Comparison of ENCODE assay signal across 15 cellular contexts in the genomic region with DNA sequence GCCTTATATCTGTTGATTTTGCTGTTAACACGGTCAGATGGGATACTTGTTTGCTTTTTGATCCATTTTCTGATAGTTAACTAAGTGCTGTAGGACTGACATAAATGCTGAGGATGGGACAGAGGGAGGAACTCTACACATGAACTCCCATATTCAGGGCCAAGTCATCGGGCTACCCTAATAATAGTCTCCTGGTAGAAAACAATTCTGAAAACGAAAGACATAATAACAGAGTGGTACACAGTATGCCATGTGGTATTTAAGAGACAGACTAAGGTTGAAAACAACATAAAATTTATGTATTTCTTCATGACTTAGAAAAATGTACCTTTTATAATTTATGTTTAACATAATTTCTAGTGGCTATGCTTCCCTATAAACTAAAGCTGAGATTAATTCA. TPM values are rescaled to one million over a fixed set of nuclear protein-coding genes. Genes with fewer than 3 reads are reported as not detected.
"Had no signal": no experiment of that assay in that cellular context is flagged by ENCODE, and none has a peak within 500 bp of the region (broad histone marks: within the 10 kb centered on the region; RNA-seq: fewer than 3 reads in every experiment).

No MANE protein-coding gene starts in this region.

- DNase-seq: activated CD4-positive, alpha-beta T cell treated with anti-CD3 and anti-CD28 coated beads for 4 hours; activated CD8-positive, alpha-beta memory T cell treated with anti-CD3 and anti-CD28 coated beads, Interleukin-2, amount 50 U/mL, for 48 hours; activated CD8-positive, alpha-beta T cell treated with anti-CD3 and anti-CD28 coated beads, Interleukin-2, amount 10 ng/mL, durations not matched to agents 7 days and 5 days; activated naive CD8-positive, alpha-beta T cell treated with anti-CD3 and anti-CD28 coated beads, Interleukin-2, amount 10 ng/mL, durations not matched to agents 7 days and 5 days; anterior cingulate cortex; effector CD4-positive, alpha-beta T cell; immature natural killer cell; left colon; stimulated activated CD4-positive, alpha-beta T cell treated with anti-CD3 and anti-CD28 coated beads, Interleukin-15, amount 100 ng/mL, for 24 hours; stimulated activated CD4-positive, alpha-beta T cell treated with anti-CD3 and anti-CD28 coated beads, Interleukin-4, amount 100 ng/mL, for 4 hours; T-cell; transverse colon had no signal

- H3K27ac ChIP-seq: epithelial cell of prostate had no signal

- H3K9me3 ChIP-seq: transverse colon had no signal

- H3K4me3 ChIP-seq: transverse colon had no signal

- ATAC-seq: activated CD8-positive, alpha-beta T cell treated with anti-CD3 and anti-CD28 coated beads, Interleukin-2, amount 10 ng/mL, durations not matched to agents 7 days and 5 days; left colon; natural killer cell treated with Interleukin-12 subunit alpha and Interleukin-12 subunit beta and Interleukin-15 and Interleukin-18, amount 100 ng/mL, for 72 hours; T-cell had no signal

- H3K36me3 ChIP-seq: transverse colon had no signal

RNA-seq across cellular contexts. Expression of gene ID4, which starts 12.0 kb away (rescaled TPM):
- total RNA-seq: activated CD8-positive, alpha-beta T cell treated with anti-CD3 and anti-CD28 coated beads, Interleukin-2, amount 10 ng/mL, durations not matched to agents 7 days and 5 days; activated naive CD8-positive, alpha-beta T cell treated with anti-CD3 and anti-CD28 coated beads, Interleukin-2, amount 10 ng/mL, durations not matched to agents 7 days and 5 days; mononuclear cell; natural killer cell treated with Interleukin-12 subunit alpha and Interleukin-12 subunit beta and Interleukin-15 and Interleukin-18, amount 100 ng/mL, for 72 hours; T-cell had no signal
- polyA plus RNA-seq: immature natural killer cell had no signal
